1 cellular context compared by ENCODE assay signal in the genomic region with DNA sequence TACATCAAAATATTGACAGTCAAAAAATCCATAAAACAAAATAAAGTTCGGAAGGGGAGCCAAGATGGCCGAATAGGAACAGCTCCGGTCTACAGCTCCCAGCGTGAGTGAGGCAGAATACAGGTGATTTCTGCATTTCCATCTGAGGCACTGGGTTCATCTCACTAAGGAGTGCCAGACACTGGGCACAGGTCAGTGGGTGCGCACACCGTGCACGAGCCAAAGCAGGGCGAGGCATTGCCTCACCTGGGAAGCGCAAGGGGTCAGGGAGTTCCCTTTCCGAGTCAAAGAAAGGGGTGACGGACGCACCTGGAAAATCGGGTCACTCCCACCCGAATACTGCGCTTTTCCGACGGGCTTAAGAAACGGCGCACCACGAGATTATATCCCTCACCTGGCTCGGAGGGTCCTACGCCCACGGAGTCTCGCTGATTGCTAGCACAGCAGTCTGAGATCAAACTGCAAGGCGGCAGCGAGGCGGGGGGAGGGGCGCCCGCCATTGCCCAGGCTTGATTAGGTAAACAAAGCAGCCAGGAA.
TF ChIP-seq lines count a peak whose summit lies in the region.
"Not testable (repeated sequence)": the region's sequence is repeated elsewhere in the genome, so short reads cannot be mapped to it uniquely, and the experiment has no call there.

No MANE protein-coding gene starts in this region.

TF ChIP-seq in K562, 482 proteins besides CTCF, POLR2A, EP300 and RAD21 (continued from another document and continues in another):
- TF ChIP-seq, protein P1, sequence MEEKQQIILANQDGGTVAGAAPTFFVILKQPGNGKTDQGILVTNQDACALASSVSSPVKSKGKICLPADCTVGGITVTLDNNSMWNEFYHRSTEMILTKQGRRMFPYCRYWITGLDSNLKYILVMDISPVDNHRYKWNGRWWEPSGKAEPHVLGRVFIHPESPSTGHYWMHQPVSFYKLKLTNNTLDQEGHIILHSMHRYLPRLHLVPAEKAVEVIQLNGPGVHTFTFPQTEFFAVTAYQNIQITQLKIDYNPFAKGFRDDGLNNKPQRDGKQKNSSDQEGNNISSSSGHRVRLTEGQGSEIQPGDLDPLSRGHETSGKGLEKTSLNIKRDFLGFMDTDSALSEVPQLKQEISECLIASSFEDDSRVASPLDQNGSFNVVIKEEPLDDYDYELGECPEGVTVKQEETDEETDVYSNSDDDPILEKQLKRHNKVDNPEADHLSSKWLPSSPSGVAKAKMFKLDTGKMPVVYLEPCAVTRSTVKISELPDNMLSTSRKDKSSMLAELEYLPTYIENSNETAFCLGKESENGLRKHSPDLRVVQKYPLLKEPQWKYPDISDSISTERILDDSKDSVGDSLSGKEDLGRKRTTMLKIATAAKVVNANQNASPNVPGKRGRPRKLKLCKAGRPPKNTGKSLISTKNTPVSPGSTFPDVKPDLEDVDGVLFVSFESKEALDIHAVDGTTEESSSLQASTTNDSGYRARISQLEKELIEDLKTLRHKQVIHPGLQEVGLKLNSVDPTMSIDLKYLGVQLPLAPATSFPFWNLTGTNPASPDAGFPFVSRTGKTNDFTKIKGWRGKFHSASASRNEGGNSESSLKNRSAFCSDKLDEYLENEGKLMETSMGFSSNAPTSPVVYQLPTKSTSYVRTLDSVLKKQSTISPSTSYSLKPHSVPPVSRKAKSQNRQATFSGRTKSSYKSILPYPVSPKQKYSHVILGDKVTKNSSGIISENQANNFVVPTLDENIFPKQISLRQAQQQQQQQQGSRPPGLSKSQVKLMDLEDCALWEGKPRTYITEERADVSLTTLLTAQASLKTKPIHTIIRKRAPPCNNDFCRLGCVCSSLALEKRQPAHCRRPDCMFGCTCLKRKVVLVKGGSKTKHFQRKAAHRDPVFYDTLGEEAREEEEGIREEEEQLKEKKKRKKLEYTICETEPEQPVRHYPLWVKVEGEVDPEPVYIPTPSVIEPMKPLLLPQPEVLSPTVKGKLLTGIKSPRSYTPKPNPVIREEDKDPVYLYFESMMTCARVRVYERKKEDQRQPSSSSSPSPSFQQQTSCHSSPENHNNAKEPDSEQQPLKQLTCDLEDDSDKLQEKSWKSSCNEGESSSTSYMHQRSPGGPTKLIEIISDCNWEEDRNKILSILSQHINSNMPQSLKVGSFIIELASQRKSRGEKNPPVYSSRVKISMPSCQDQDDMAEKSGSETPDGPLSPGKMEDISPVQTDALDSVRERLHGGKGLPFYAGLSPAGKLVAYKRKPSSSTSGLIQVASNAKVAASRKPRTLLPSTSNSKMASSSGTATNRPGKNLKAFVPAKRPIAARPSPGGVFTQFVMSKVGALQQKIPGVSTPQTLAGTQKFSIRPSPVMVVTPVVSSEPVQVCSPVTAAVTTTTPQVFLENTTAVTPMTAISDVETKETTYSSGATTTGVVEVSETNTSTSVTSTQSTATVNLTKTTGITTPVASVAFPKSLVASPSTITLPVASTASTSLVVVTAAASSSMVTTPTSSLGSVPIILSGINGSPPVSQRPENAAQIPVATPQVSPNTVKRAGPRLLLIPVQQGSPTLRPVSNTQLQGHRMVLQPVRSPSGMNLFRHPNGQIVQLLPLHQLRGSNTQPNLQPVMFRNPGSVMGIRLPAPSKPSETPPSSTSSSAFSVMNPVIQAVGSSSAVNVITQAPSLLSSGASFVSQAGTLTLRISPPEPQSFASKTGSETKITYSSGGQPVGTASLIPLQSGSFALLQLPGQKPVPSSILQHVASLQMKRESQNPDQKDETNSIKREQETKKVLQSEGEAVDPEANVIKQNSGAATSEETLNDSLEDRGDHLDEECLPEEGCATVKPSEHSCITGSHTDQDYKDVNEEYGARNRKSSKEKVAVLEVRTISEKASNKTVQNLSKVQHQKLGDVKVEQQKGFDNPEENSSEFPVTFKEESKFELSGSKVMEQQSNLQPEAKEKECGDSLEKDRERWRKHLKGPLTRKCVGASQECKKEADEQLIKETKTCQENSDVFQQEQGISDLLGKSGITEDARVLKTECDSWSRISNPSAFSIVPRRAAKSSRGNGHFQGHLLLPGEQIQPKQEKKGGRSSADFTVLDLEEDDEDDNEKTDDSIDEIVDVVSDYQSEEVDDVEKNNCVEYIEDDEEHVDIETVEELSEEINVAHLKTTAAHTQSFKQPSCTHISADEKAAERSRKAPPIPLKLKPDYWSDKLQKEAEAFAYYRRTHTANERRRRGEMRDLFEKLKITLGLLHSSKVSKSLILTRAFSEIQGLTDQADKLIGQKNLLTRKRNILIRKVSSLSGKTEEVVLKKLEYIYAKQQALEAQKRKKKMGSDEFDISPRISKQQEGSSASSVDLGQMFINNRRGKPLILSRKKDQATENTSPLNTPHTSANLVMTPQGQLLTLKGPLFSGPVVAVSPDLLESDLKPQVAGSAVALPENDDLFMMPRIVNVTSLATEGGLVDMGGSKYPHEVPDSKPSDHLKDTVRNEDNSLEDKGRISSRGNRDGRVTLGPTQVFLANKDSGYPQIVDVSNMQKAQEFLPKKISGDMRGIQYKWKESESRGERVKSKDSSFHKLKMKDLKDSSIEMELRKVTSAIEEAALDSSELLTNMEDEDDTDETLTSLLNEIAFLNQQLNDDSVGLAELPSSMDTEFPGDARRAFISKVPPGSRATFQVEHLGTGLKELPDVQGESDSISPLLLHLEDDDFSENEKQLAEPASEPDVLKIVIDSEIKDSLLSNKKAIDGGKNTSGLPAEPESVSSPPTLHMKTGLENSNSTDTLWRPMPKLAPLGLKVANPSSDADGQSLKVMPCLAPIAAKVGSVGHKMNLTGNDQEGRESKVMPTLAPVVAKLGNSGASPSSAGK (IDR thresholded peaks at IDR 0.05) = peak; percentile 21; the same call in 1 of the 2 replicates
- TF ChIP-seq GATAD2A (IDR thresholded peaks at IDR 0.05) (0 out of 2 replicates have a peak, but pooled peaks have one; percentile 36), PHF8 (IDR thresholded peaks at IDR 0.05; ENCODE audit: borderline replicate concordance, low read length) (peak; percentile 23; the same call in 1 of the 2 replicates), CEBPB (tag; IDR thresholded peaks at IDR 0.05) (peak; percentile 49; the same call in 1 of the 2 replicates), TAF7 (tag; IDR thresholded peaks at IDR 0.05) (peak; percentile 91), ZBTB17 (CRISPR knock-in tag; IDR thresholded peaks at IDR 0.05) (peak; percentile 43; the same call in 1 of the 2 replicates), ARNT (IDR thresholded peaks at IDR 0.05) (0 out of 4 replicates have a peak, but pooled peaks of 1 of the 2 experiments have one; percentile 16), EHMT2 (IDR thresholded peaks at IDR 0.05) (peak; percentile 27; the same call in 1 of the 2 replicates), CSDE1 (IDR thresholded peaks at IDR 0.05) (peak in 1 of 2 experiments; percentile 56; a peak in 1 of 4 replicates), NFRKB (IDR thresholded peaks at IDR 0.05; ENCODE audit: low read depth) (peak; percentile 97), ZEB2 (IDR thresholded peaks at IDR 0.05) (peak; percentile 54; the same call in 1 of the 2 replicates), NONO (IDR thresholded peaks at IDR 0.05; ENCODE audit: low read depth in 2 of 2, low read length in 1 of 2) (0 out of 4 replicates have a peak, but pooled peaks of 1 of the 2 experiments have one; percentile 15), HDAC1 (IDR thresholded peaks at IDR 0.05) (peak in 1 of 2 experiments; percentile 62; a peak in 2 of 4 replicates), NRF1 (conservative IDR thresholded peaks at IDR 0.05 in 1 of 2, IDR thresholded peaks at IDR 0.05 in 1 of 2) (peak; percentile 26 to 32; a peak in 2 of 4 replicates), CXXC5 (CRISPR knock-in tag; IDR thresholded peaks at IDR 0.05) (0 out of 2 replicates have a peak, but pooled peaks have one; percentile 52), NR2C2 (tag; IDR thresholded peaks at IDR 0.05) (peak; percentile 68; the same call in 1 of the 2 replicates), CTBP1 (IDR thresholded peaks at IDR 0.05; ENCODE audit: borderline replicate concordance) (peak; percentile 56; the same call in 1 of the 2 replicates), NCOR1 (IDR thresholded peaks at IDR 0.05) (peak; percentile 39; the same call in 1 of the 2 replicates), ATF7 (IDR thresholded peaks at IDR 0.05) (peak; percentile 43; the same call in 1 of the 2 replicates), MAZ (CRISPR knock-in tag; conservative IDR thresholded peaks at IDR 0.05 in 1 of 2, IDR thresholded peaks at IDR 0.05 in 1 of 2) (peak in 1 of 2 experiments; percentile 63; a peak in 1 of 4 replicates), ELF4 (CRISPR knock-in tag; IDR thresholded peaks at IDR 0.05) (0 out of 2 replicates have a peak, but pooled peaks have one; percentile 10), GTF2A2 (tag; IDR thresholded peaks at IDR 0.05) (0 out of 2 replicates have a peak, but pooled peaks have one; percentile 31), YY1 (IDR thresholded peaks at IDR 0.05; ENCODE audit: borderline replicate concordance in 1 of 3, control insufficient read depth in 1 of 3, extremely low read depth in 1 of 3, insufficient read depth in 3 of 3, insufficient read length in 1 of 3, insufficient replicate concordance in 2 of 3, low read depth in 1 of 3, low read length in 2 of 3) (peak; percentile 59 to 90 (median 68)), BRD9 (IDR thresholded peaks at IDR 0.05; ENCODE audit: low read depth, partially characterized antibody) (peak; percentile 91), MTA3 (IDR thresholded peaks at IDR 0.05; ENCODE audit: borderline replicate concordance) (peak; percentile 40; the same call in 1 of the 2 replicates), TAF1 (IDR thresholded peaks at IDR 0.05; ENCODE audit: control insufficient read depth, extremely low read depth, insufficient read depth, low read length, severe bottlenecking) (peak; percentile 52), NR2C1 (IDR thresholded peaks at IDR 0.05) (peak; percentile 60), NR2C1 (tag; IDR thresholded peaks at IDR 0.05) (0 out of 2 replicates have a peak, but pooled peaks have one; percentile 29)
- not testable (repeated sequence) for TF ChIP-seq NR2C2 (CRISPR knock-in tag; IDR thresholded peaks at IDR 0.05)
- TF ChIP-seq, protein P2, sequence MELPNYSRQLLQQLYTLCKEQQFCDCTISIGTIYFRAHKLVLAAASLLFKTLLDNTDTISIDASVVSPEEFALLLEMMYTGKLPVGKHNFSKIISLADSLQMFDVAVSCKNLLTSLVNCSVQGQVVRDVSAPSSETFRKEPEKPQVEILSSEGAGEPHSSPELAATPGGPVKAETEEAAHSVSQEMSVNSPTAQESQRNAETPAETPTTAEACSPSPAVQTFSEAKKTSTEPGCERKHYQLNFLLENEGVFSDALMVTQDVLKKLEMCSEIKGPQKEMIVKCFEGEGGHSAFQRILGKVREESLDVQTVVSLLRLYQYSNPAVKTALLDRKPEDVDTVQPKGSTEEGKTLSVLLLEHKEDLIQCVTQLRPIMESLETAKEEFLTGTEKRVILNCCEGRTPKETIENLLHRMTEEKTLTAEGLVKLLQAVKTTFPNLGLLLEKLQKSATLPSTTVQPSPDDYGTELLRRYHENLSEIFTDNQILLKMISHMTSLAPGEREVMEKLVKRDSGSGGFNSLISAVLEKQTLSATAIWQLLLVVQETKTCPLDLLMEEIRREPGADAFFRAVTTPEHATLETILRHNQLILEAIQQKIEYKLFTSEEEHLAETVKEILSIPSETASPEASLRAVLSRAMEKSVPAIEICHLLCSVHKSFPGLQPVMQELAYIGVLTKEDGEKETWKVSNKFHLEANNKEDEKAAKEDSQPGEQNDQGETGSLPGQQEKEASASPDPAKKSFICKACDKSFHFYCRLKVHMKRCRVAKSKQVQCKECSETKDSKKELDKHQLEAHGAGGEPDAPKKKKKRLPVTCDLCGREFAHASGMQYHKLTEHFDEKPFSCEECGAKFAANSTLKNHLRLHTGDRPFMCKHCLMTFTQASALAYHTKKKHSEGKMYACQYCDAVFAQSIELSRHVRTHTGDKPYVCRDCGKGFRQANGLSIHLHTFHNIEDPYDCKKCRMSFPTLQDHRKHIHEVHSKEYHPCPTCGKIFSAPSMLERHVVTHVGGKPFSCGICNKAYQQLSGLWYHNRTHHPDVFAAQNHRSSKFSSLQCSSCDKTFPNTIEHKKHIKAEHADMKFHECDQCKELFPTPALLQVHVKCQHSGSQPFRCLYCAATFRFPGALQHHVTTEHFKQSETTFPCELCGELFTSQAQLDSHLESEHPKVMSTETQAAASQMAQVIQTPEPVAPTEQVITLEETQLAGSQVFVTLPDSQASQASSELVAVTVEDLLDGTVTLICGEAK (IDR thresholded peaks at IDR 0.05) = peak; percentile 82
- TF ChIP-seq, protein P2 (CRISPR knock-in tag; IDR thresholded peaks at IDR 0.05) = not testable (repeated sequence)
- TF ChIP-seq, protein P3, sequence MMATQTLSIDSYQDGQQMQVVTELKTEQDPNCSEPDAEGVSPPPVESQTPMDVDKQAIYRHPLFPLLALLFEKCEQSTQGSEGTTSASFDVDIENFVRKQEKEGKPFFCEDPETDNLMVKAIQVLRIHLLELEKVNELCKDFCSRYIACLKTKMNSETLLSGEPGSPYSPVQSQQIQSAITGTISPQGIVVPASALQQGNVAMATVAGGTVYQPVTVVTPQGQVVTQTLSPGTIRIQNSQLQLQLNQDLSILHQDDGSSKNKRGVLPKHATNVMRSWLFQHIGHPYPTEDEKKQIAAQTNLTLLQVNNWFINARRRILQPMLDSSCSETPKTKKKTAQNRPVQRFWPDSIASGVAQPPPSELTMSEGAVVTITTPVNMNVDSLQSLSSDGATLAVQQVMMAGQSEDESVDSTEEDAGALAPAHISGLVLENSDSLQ (IDR thresholded peaks at IDR 0.05) = 0 out of 2 replicates have a peak, but pooled peaks have one; percentile 8
